In genomic region chr6:106114492-106114891, GRCh38 we compare ENCODE assay signal across 8 cellular contexts.
DNase-seq lines count a peak whose midpoint lies in the region; ATAC-seq and TF ChIP-seq lines count a peak whose summit lies in the region.

No MANE protein-coding gene starts in this region.

- no peaks in the 10 kb centered on the region for H3K36me3 Mint-ChIP-seq in activated naive CD8-positive, alpha-beta T cell treated with anti-CD3 and anti-CD28 coated beads, Interleukin-2, amount 50 U/mL, for 24 hours (ENCODE audit: low read depth)

- H3K4me3 Mint-ChIP-seq in activated naive CD8-positive, alpha-beta T cell treated with anti-CD3 and anti-CD28 coated beads, Interleukin-2, amount 50 U/mL, for 24 hours, result peak overlapping the region; percentile 59

- ATAC-seq in GM21515 (IDR thresholded peaks at IDR 0.05; ENCODE audit: unreplicated experiment) (peak; percentile 76), HG03558 (IDR thresholded peaks at IDR 0.05; ENCODE audit: extremely low read depth, unreplicated experiment) (peak; percentile 60), HG02970 (IDR thresholded peaks at IDR 0.05; ENCODE audit: low FRiP score, unreplicated experiment) (no peak)
- ATAC-seq in activated naive CD8-positive, alpha-beta T cell treated with anti-CD3 and anti-CD28 coated beads, Interleukin-2, amount 50 U/mL, for 24 hours, result peak; percentile 78

- peak overlapping the region; percentile 89 for H3K27ac Mint-ChIP-seq in activated naive CD8-positive, alpha-beta T cell treated with anti-CD3 and anti-CD28 coated beads, Interleukin-2, amount 50 U/mL, for 24 hours

- no peak for TF ChIP-seq CTCF in GM13976 (IDR thresholded peaks at IDR 0.05; ENCODE audit: borderline replicate concordance, control extremely low read depth, extremely low read depth, insufficient read depth, missing control alignments)

- in situ Hi-C loops in GM13976 (cut with MboI; ENCODE audit: low sequenced_read_pairs, unreplicated experiment), result no loop called here

- DNase-seq in GM13976 (ENCODE audit: low spot score), result peak; percentile 60
- peak; percentile 63 for DNase-seq in activated naive CD8-positive, alpha-beta T cell treated with anti-CD3 and anti-CD28 coated beads, Interleukin-2, amount 50 U/mL, for 24 hours
- no peak for DNase-seq in DMS53 treated with DMSO at 0.1 percent for 48 hours (lab: John Stamatoyannopoulos, UW; ENCODE audit: unreplicated experiment)
- DNase-seq in NCI-H1930 (lab: John Stamatoyannopoulos, UW), result no peak
- DNase-seq in SIG-M5 treated with dmso at 0.1 percent for 504 hours (lab: John Stamatoyannopoulos, UW; ENCODE audit: unreplicated experiment), result no peak

- H3K4me1 Mint-ChIP-seq in activated naive CD8-positive, alpha-beta T cell treated with anti-CD3 and anti-CD28 coated beads, Interleukin-2, amount 50 U/mL, for 24 hours, result peaks cover 87% of the 10 kb centered on the region

- peaks cover 9% of the 10 kb centered on the region for H3K27me3 Mint-ChIP-seq in activated naive CD8-positive, alpha-beta T cell treated with anti-CD3 and anti-CD28 coated beads, Interleukin-2, amount 50 U/mL, for 24 hours

- H3K9me3 Mint-ChIP-seq in activated naive CD8-positive, alpha-beta T cell treated with anti-CD3 and anti-CD28 coated beads, Interleukin-2, amount 50 U/mL, for 24 hours, result no peaks in the 10 kb centered on the region

Comparison
In these comparisons a context has a peak if more than half of its experiments do, and no peak if none do; other contexts are left out.
1. DNase-seq: peak in GM13976 (single experiment) and activated naive CD8-positive, alpha-beta T cell treated with anti-CD3 and anti-CD28 coated beads, Interleukin-2, amount 50 U/mL, for 24 hours (single experiment); none in DMS53 treated with DMSO at 0.1 percent for 48 hours (single experiment), NCI-H1930 (0 of 2) and SIG-M5 treated with dmso at 0.1 percent for 504 hours (single experiment).